9 cellular contexts compared by ENCODE assay signal in the genomic region with DNA sequence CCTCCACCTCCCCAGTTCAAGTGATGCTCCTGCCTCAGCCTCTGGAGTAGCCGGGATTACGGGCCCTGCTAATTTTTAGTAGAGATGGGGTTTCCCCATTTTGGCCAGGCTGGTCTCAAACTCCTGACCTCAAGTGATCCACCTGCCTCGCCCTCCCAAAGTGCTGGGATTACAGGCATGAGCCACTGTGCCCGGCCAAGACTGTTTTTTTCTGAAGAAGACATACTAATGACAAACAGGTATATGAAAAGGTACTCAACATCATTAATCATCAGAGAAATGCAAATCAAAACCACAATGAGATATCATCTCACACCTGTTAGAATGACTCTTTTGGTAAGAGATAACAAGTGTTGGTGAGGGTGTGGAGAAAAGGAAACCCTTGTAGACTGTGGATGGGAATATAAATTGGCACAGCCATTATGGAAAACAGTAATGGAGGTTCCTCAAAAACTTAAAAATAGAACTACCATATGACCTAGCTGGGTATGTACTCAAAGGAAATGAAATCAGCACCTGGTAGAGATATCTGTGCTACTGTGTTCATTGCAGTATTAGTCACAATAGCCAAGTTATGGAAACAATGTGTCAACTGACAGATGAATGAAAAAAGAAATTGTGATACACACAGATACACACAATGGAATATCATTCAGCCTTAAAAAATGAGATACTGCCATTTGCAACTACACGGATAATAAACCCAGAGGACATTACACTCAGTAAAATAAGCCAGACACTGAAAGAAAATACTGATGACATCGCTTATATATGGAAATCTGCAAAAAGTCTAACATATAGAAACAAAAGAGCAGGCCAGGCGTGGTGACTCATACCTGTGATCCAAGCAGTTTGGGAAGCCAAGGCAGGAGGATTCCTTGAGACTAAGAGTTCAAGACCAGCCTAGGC. TPM values are rescaled to one million over a fixed set of nuclear protein-coding genes. Genes with fewer than 3 reads are reported as not detected.
DNase-seq lines count a peak whose midpoint lies in the region; ATAC-seq, FAIRE-seq and TF ChIP-seq lines count a peak whose summit lies in the region.
"Had no signal": no experiment of that assay in that cellular context is flagged by ENCODE, and none has a peak within 500 bp of the region (broad histone marks: within the 10 kb centered on the region; RNA-seq: fewer than 3 reads in every experiment).

No MANE protein-coding gene starts in this region.

- H3K36me3 Mint-ChIP-seq in osteocyte (ENCODE audit: unreplicated experiment), result no peaks in the 10 kb centered on the region

- no peak overlapping the region for H2BK120ac ChIP-seq in IMR-90 (ENCODE audit: low read depth, low read length)

- TF ChIP-seq POLR2A in IMR-90 (IDR thresholded peaks at IDR 0.05; ENCODE audit: low read depth, low read length), result no peak

- no peak overlapping the region for H3K14ac ChIP-seq in IMR-90 (replicated peaks; ENCODE audit: low read depth, low read length)

- no peak for TF ChIP-seq RAD21 in IMR-90 (IDR thresholded peaks at IDR 0.05; ENCODE audit: low read length)

- intact Hi-C loops in IMR-90 (cut with micrococcal nuclease), result no loop called here

- in situ Hi-C loops in IMR-90 (cut with MboI; ENCODE audit: low sequenced_read_pairs), result no loop called here

- H3K4me3 Mint-ChIP-seq in osteocyte (ENCODE audit: unreplicated experiment), result no peak overlapping the region

- H3K4ac ChIP-seq in IMR-90 (ENCODE audit: low read depth, low read length), result no peak overlapping the region

- no peak overlapping the region for H2BK5ac ChIP-seq in IMR-90 (ENCODE audit: low read depth, low read length, poor library complexity, severe bottlenecking)

- H3K56ac ChIP-seq in IMR-90 (ENCODE audit: extremely low read depth, insufficient read depth, low read length), result no peak overlapping the region

- no peak overlapping the region for H2BK15ac ChIP-seq in IMR-90 (ENCODE audit: low read depth, low read length)

- H3K27ac ChIP-seq in IMR-90 (ENCODE audit: insufficient read depth, low read length) (no peak overlapping the region), epithelial cell of prostate (peak overlapping the region; percentile 63)

- CTCF ChIA-PET in IMR-90 (lab: Yijun Ruan, JAX), result interaction anchor here (0.7 kb wide), 1 partner anchor 27 kb away, joined by 3 read pairs; no protein-coding TSS in a partner anchor

- no peak overlapping the region for H2AFZ ChIP-seq in IMR-90 (replicated peaks; ENCODE audit: low read length, poor library complexity)

- H4K91ac ChIP-seq in IMR-90 (ENCODE audit: insufficient read depth, low read depth, low read length), result no peak overlapping the region

- POLR2A ChIA-PET in IMR-90 (lab: Charles Lee; ENCODE audit: unreplicated experiment), result no interaction called here

- H3K4me2 ChIP-seq in IMR-90 (ENCODE audit: low read depth, low read length), result no peak overlapping the region

- no peaks in the 10 kb centered on the region for H3K9me3 ChIP-seq in IMR-90 (ENCODE audit: control insufficient read depth, insufficient read depth, low read length)

- H3K79me1 ChIP-seq in IMR-90 (ENCODE audit: low read depth in 1 of 2, low read length in 2 of 2), result peaks cover 22 to 58% of the 10 kb centered on the region in 2 experiments

- H3K27me3 ChIP-seq in IMR-90 (ENCODE audit: control insufficient read depth, insufficient read depth, low read length), result no peaks in the 10 kb centered on the region

- no peak overlapping the region for H2AK9ac ChIP-seq in IMR-90 (replicated peaks; ENCODE audit: low read depth, low read length, poor library complexity)

- no peaks in the 10 kb centered on the region for H3K9me3 Mint-ChIP-seq in osteocyte (ENCODE audit: unreplicated experiment)

- no peak overlapping the region for H3K4me3 ChIP-seq in IMR-90 (ENCODE audit: insufficient read depth, low read depth, low read length)

- no peak overlapping the region for H3K23ac ChIP-seq in IMR-90 (ENCODE audit: low read depth, low read length)

- no peak overlapping the region for H2AK5ac ChIP-seq in IMR-90 (ENCODE audit: low read depth, low read length)

- H3K27me3 Mint-ChIP-seq in osteocyte (ENCODE audit: unreplicated experiment), result no peaks in the 10 kb centered on the region

- H3K18ac ChIP-seq in IMR-90 (ENCODE audit: low read depth, low read length), result no peak overlapping the region

- FAIRE-seq in GM18507 (lab: Jason Lieb, UNC), result peak; percentile 46
- FAIRE-seq: H1 had no signal

- no peak overlapping the region for H2BK20ac ChIP-seq in IMR-90 (ENCODE audit: low read depth, low read length)

- H3K4me1 ChIP-seq in IMR-90 (ENCODE audit: control insufficient read depth, insufficient read depth, low read length), result peaks cover 10% of the 10 kb centered on the region

- DNase-seq in GM18507 (ENCODE audit: extremely low spot score, insufficient read length, low read depth) (no peak), IMR-90 (peak; percentile 46), epithelial cell of prostate (ENCODE audit: low read depth, low spot score) (peak; percentile 54), osteocyte (ENCODE audit: extremely low spot score, unreplicated experiment) (no peak), C1 segment of cervical spinal cord (lab: John Stamatoyannopoulos, UW) (no peak), amniotic stem cell (lab: John Stamatoyannopoulos, UW) (no peak), iPS-NIHi7 (ENCODE audit: extremely low spot score) (no peak)

- no CpG with 5 or more reads among the region's 7 CpGs for WGBS in IMR-90 (ENCODE audit: extremely low coverage in 2 of 2, insufficient read length in 1 of 2), 2 experiments

- BruUV-seq in IMR-90 (replicated peaks; lab: Mats Ljungman, UMichigan), result no TSS peak

- no peak overlapping the region for H3K9ac ChIP-seq in IMR-90 (ENCODE audit: low read depth, low read length)

- peaks cover 42% of the 10 kb centered on the region for H4K20me1 ChIP-seq in IMR-90 (ENCODE audit: insufficient read depth, low read length)

- peaks cover 9% of the 10 kb centered on the region for H3K4me1 Mint-ChIP-seq in osteocyte (ENCODE audit: unreplicated experiment)

- H4K5ac ChIP-seq in IMR-90 (ENCODE audit: low read depth, low read length), result no peak overlapping the region

- ATAC-seq in GM21447 (IDR thresholded peaks at IDR 0.05; ENCODE audit: unreplicated experiment), result peak; percentile 64
- ATAC-seq in IMR-90 (ENCODE audit: low read depth), result no peak

- H3K36me3 ChIP-seq in IMR-90 (ENCODE audit: control insufficient read depth, insufficient read depth, low read length), result no peaks in the 10 kb centered on the region

- H3K9me1 ChIP-seq in IMR-90 (ENCODE audit: insufficient read depth, low read length), result peaks cover 5% of the 10 kb centered on the region; the same call in 1 of the 2 replicates

- dilution Hi-C loops in IMR-90 (cut with HindIII; ENCODE audit: low sequenced_read_pairs, unreplicated experiment), result loop anchor here (25.0 kb wide), 1 partner anchor 112 kb away; no protein-coding TSS in a partner anchor

- no peak for TF ChIP-seq CTCF in IMR-90 (conservative IDR thresholded peaks at IDR 0.05; ENCODE audit: low read depth, low read length)
- TF ChIP-seq CTCF in osteocyte (IDR thresholded peaks at IDR 0.05), result no peak

- H4K8ac ChIP-seq in IMR-90 (ENCODE audit: low read depth in 2 of 2, low read length in 2 of 2), result no peak overlapping the region

- H3K27ac Mint-ChIP-seq in osteocyte (ENCODE audit: unreplicated experiment), result no peak overlapping the region

TF ChIP-seq in IMR-90, 13 proteins besides CTCF, POLR2A, EP300 and RAD21:
- TF ChIP-seq CEBPB (IDR thresholded peaks at IDR 0.05; ENCODE audit: low read depth, low read length) (no peak), SMC3 (IDR thresholded peaks at IDR 0.05; ENCODE audit: low read depth, low read length) (no peak), MAZ (IDR thresholded peaks at IDR 0.05; ENCODE audit: borderline replicate concordance, low read depth, low read length) (no peak), CHD1 (IDR thresholded peaks at IDR 0.05; ENCODE audit: low read depth, low read length) (no peak), RFX5 (IDR thresholded peaks at IDR 0.05; ENCODE audit: low read depth, low read length) (no peak), USF2 (IDR thresholded peaks at IDR 0.05; ENCODE audit: low read depth, low read length) (no peak)
TF ChIP-seq in IMR-90: peak in this region for 0.

RNA-seq across cellular contexts. Expression of gene SOS1, which starts 20.8 kb away (rescaled TPM):
- 8.2 and 13.6 TPM in 2 replicates for total RNA-seq in IMR-90 (2012; rRNA removed)
- 10.6 and 11.2 TPM in 2 replicates for polyA plus RNA-seq in IMR-90 (2012; rRNA removed)
- polyA plus RNA-seq in IMR-90 (2012; cell fraction: cytosol; rRNA removed), result 1.0 and 1.9 TPM in 2 replicates
- 5.8 and 43.5 TPM in 2 replicates for polyA plus RNA-seq in IMR-90 (2012; cell fraction: nucleus; rRNA removed; ENCODE audit: low replicate concordance)
- total RNA-seq in osteocyte, result 35.6 and 36.8 TPM in 2 replicates

Comparison
In these comparisons a context has a peak if more than half of its experiments do, and no peak if none do; other contexts are left out.
1. DNase-seq: peak in IMR-90 (single experiment) and epithelial cell of prostate (single experiment); none in GM18507 (single experiment), osteocyte (single experiment), C1 segment of cervical spinal cord (0 of 14), amniotic stem cell (single experiment) and iPS-NIHi7 (single experiment).